ENCODE assay signal across 15 cellular contexts in the genomic region with DNA sequence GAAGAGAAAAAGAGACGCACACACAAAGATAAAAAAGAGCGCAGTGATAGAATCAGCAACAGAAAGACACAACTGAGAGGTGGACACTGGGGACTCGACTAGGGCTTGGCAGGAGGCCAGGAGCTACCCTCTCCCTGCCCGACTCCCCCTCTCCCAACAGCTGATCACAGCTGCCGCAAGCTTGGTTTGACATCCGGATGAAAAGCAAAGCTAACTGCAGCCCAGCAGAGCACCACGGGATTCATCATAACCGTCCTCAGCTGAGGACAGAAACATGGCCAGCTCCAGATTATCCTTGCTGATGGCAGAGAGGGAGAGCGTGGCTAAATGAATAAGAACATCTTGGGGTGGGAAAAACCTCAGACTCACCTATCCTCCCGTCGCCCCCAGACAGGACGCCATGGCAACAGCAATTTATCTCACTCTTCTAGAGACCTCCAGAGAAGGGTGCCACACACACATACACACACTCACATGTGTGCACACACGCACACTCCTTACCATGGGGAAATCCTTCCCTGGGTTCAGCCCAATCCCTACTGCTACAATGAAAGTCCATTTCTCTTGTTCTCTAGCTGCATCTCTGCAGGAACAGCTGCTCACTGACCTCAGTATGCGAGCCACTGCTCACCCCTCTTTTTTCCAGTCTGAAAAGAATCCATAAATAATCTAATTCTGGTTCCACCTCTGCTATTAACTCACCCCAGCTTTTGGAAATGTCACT.
DNase-seq lines count a peak whose midpoint lies in the region; ATAC-seq and TF ChIP-seq lines count a peak whose summit lies in the region.
"Had no signal": no experiment of that assay in that cellular context is flagged by ENCODE, and none has a peak within 500 bp of the region (broad histone marks: within the 10 kb centered on the region; RNA-seq: fewer than 3 reads in every experiment).

No MANE protein-coding gene starts in this region.

- H3K27ac ChIP-seq in IMR-90 (ENCODE audit: insufficient read depth, low read length) (no peak overlapping the region), left ventricle myocardium inferior (replicated peaks) (peak overlapping the region; percentile 35), ascending aorta (no peak overlapping the region)
- H3K27ac ChIP-seq: esophagus muscularis mucosa, Peyer's patch, tibial nerve had no signal

- H3K9me3 ChIP-seq in IMR-90 (ENCODE audit: control insufficient read depth, insufficient read depth, low read length) (no peaks in the 10 kb centered on the region), left ventricle myocardium inferior (replicated peaks) (no peaks in the 10 kb centered on the region), ascending aorta (no peaks in the 10 kb centered on the region)
- H3K9me3 ChIP-seq: esophagus muscularis mucosa, Peyer's patch, tibial nerve had no signal

- intact Hi-C loops in IMR-90 (cut with micrococcal nuclease) (loop anchor here (5.0 kb wide), 1 partner anchor 135 kb away; a partner anchor contains a TSS), left ventricle myocardium inferior (cut with micrococcal nuclease) (no loop called here), ascending aorta (cut with DNase I) (no loop called here)

- H4K8ac ChIP-seq in IMR-90 (ENCODE audit: low read depth in 2 of 2, low read length in 2 of 2), result peak overlapping the region; percentile 12 to 55; a peak in 2 of 4 replicates

- H2AK9ac ChIP-seq in IMR-90 (replicated peaks; ENCODE audit: low read depth, low read length, poor library complexity), result no peak overlapping the region

- H3K9ac ChIP-seq in IMR-90 (ENCODE audit: low read depth, low read length), result no peak overlapping the region

- 4% methylated on average over 4 of the region's 14 CpGs; no CpG with 5 or more reads in 1 of the 2 experiments for WGBS in IMR-90 (ENCODE audit: extremely low coverage in 2 of 2, insufficient read length in 1 of 2), 2 experiments

- H3K27me3 ChIP-seq in IMR-90 (ENCODE audit: control insufficient read depth, insufficient read depth, low read length), result peaks cover 3% of the 10 kb centered on the region; the same call in 1 of the 2 replicates
- peaks cover 52% of the 10 kb centered on the region for H3K27me3 ChIP-seq in left ventricle myocardium inferior (ENCODE audit: low read depth)
- no peaks in the 10 kb centered on the region for H3K27me3 ChIP-seq in ascending aorta
- H3K27me3 ChIP-seq: Peyer's patch, tibial nerve had no signal

- no peak overlapping the region for H3K56ac ChIP-seq in IMR-90 (ENCODE audit: extremely low read depth, insufficient read depth, low read length)

- H3K9me1 ChIP-seq in IMR-90 (ENCODE audit: insufficient read depth, low read length), result peaks cover 4% of the 10 kb centered on the region

- peak overlapping the region; percentile 69 for H2BK120ac ChIP-seq in IMR-90 (ENCODE audit: low read depth, low read length)

- peak overlapping the region; percentile 72 for H2AFZ ChIP-seq in IMR-90 (replicated peaks; ENCODE audit: low read length, poor library complexity)

- H3K14ac ChIP-seq in IMR-90 (replicated peaks; ENCODE audit: low read depth, low read length), result peak overlapping the region; percentile 47

- in situ Hi-C loops in IMR-90 (cut with MboI; ENCODE audit: low sequenced_read_pairs), result no loop called here

- peak overlapping the region; percentile 74; the same call in 1 of the 2 replicates for H4K91ac ChIP-seq in IMR-90 (ENCODE audit: insufficient read depth, low read depth, low read length)

- POLR2A ChIA-PET in IMR-90 (lab: Charles Lee; ENCODE audit: unreplicated experiment), result no interaction called here

- no peak overlapping the region for H3K4me3 ChIP-seq in IMR-90 (ENCODE audit: insufficient read depth, low read depth, low read length)
- H3K4me3 ChIP-seq in left ventricle myocardium inferior, result no peak overlapping the region
- H3K4me3 ChIP-seq in ascending aorta, result no peak overlapping the region
- H3K4me3 ChIP-seq: esophagus muscularis mucosa, Peyer's patch, tibial nerve had no signal

- BruUV-seq in IMR-90 (replicated peaks; lab: Mats Ljungman, UMichigan), result no TSS peak

- peak overlapping the region; percentile 6 for H3K23ac ChIP-seq in IMR-90 (ENCODE audit: low read depth, low read length)

- TF ChIP-seq POLR2A in IMR-90 (IDR thresholded peaks at IDR 0.05; ENCODE audit: low read depth, low read length), result no peak

- CTCF ChIA-PET in IMR-90 (lab: Yijun Ruan, JAX), result interaction anchor here (0.8 kb wide), 1 partner anchor 178 kb away, joined by 3 read pairs; no protein-coding TSS in a partner anchor

- peak overlapping the region; percentile 65; the same call in 1 of the 2 replicates for H3K18ac ChIP-seq in IMR-90 (ENCODE audit: low read depth, low read length)

- H2BK15ac ChIP-seq in IMR-90 (ENCODE audit: low read depth, low read length), result peak overlapping the region; percentile 22; the same call in 2 of the 3 replicates

- no peak overlapping the region for H2BK5ac ChIP-seq in IMR-90 (ENCODE audit: low read depth, low read length, poor library complexity, severe bottlenecking)

- peak overlapping the region; percentile 23; the same call in 1 of the 2 replicates for H2AK5ac ChIP-seq in IMR-90 (ENCODE audit: low read depth, low read length)

- peak overlapping the region; percentile 23 for H3K4ac ChIP-seq in IMR-90 (ENCODE audit: low read depth, low read length)

- no peak for TF ChIP-seq CTCF in IMR-90 (conservative IDR thresholded peaks at IDR 0.05; ENCODE audit: low read depth, low read length)
- no peak for TF ChIP-seq CTCF in left ventricle myocardium inferior (IDR thresholded peaks at IDR 0.05; ENCODE audit: borderline replicate concordance)
- no peak for TF ChIP-seq CTCF in ascending aorta (IDR thresholded peaks at IDR 0.05)

- H3K36me3 ChIP-seq in IMR-90 (ENCODE audit: control insufficient read depth, insufficient read depth, low read length) (no peaks in the 10 kb centered on the region), left ventricle myocardium inferior (peaks cover 5% of the 10 kb centered on the region), ascending aorta (no peaks in the 10 kb centered on the region)
- H3K36me3 ChIP-seq: Peyer's patch, tibial nerve had no signal

- H2BK20ac ChIP-seq in IMR-90 (ENCODE audit: low read depth, low read length), result peak overlapping the region; percentile 16; the same call in 1 of the 2 replicates

- DNase-seq in IMR-90 (peak; percentile 25), NCI-H2227 treated with DMSO at 0.1 percent for 48 hours (lab: John Stamatoyannopoulos, UW) (peak; percentile 54), left ventricle myocardium inferior (peak; percentile 69), retina (peak; percentile 75), ascending aorta (ENCODE audit: low spot score in 2 of 2) (no peak), ureter (ENCODE audit: low spot score) (no peak)
- DNase-seq in activated CD4-positive, alpha-beta T cell treated with anti-CD3 and anti-CD28 coated beads for 48 hours, result no peak
- DNase-seq: activated B cell treated with CpG ODN at 0.5 μM for 24 hours; activated gamma-delta T cell treated with Interleukin-2 at 50 U/mL for 16 hours; NCI-H510A; Peyer's patch; stimulated activated CD4-positive, alpha-beta T cell treated with anti-CD3 and anti-CD28 coated beads, Interleukin-4, amount 100 ng/mL, for 24 hours; T-helper 1 cell had no signal

- H3K4me1 ChIP-seq in IMR-90 (ENCODE audit: control insufficient read depth, insufficient read depth, low read length) (peaks cover 18% of the 10 kb centered on the region), left ventricle myocardium inferior (peaks cover 22% of the 10 kb centered on the region), ascending aorta (no peaks in the 10 kb centered on the region)
- H3K4me1 ChIP-seq: tibial nerve had no signal

- 0 out of 2 replicates have a peak, but pooled peaks have one; percentile 30 for ATAC-seq in IMR-90 (ENCODE audit: low read depth)

- peak overlapping the region; percentile 11; the same call in 1 of the 2 replicates for H4K5ac ChIP-seq in IMR-90 (ENCODE audit: low read depth, low read length)

- dilution Hi-C loops in IMR-90 (cut with HindIII; ENCODE audit: low sequenced_read_pairs, unreplicated experiment), result no loop called here

- TF ChIP-seq RAD21 in IMR-90 (IDR thresholded peaks at IDR 0.05; ENCODE audit: low read length), result no peak

- peak overlapping the region; percentile 40 for H3K4me2 ChIP-seq in IMR-90 (ENCODE audit: low read depth, low read length)

- H4K20me1 ChIP-seq in IMR-90 (ENCODE audit: insufficient read depth, low read length), result no peaks in the 10 kb centered on the region

- no peaks in the 10 kb centered on the region for H3K79me1 ChIP-seq in IMR-90 (ENCODE audit: low read depth in 1 of 2, low read length in 2 of 2)

TF ChIP-seq in IMR-90, 13 proteins besides CTCF, POLR2A, EP300 and RAD21:
- TF ChIP-seq, protein P1, sequence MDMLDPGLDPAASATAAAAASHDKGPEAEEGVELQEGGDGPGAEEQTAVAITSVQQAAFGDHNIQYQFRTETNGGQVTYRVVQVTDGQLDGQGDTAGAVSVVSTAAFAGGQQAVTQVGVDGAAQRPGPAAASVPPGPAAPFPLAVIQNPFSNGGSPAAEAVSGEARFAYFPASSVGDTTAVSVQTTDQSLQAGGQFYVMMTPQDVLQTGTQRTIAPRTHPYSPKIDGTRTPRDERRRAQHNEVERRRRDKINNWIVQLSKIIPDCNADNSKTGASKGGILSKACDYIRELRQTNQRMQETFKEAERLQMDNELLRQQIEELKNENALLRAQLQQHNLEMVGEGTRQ (IDR thresholded peaks at IDR 0.05; ENCODE audit: low read depth, low read length), result no peak
- TF ChIP-seq FOS (IDR thresholded peaks at IDR 0.05; ENCODE audit: low read depth, low read length) (no peak), CEBPB (IDR thresholded peaks at IDR 0.05; ENCODE audit: low read depth, low read length) (no peak), MXI1 (IDR thresholded peaks at IDR 0.05; ENCODE audit: borderline replicate concordance, low read depth, low read length) (no peak), RCOR1 (IDR thresholded peaks at IDR 0.05; ENCODE audit: insufficient replicate concordance, low read length) (no peak), SMC3 (IDR thresholded peaks at IDR 0.05; ENCODE audit: low read depth, low read length) (no peak)

Comparison
In these comparisons a context has a peak if more than half of its experiments do, and no peak if none do; other contexts are left out.
1. DNase-seq: peak in IMR-90 (single experiment), NCI-H2227 treated with DMSO at 0.1 percent for 48 hours (single experiment), left ventricle myocardium inferior (single experiment) and retina (single experiment); none in ascending aorta (0 of 2), ureter (single experiment) and activated CD4-positive, alpha-beta T cell treated with anti-CD3 and anti-CD28 coated beads for 48 hours (single experiment).